Comparison of ENCODE assay signal across 8 cellular contexts in genomic region chr2:66433945-66434678, GRCh38. TPM values are rescaled to one million over a fixed set of nuclear protein-coding genes. Genes with fewer than 3 reads are reported as not detected.
DNase-seq lines count a peak whose midpoint lies in the region; ATAC-seq and TF ChIP-seq lines count a peak whose summit lies in the region.

No MANE protein-coding gene starts in this region.

- H3K9me3 Mint-ChIP-seq in CD14-positive monocyte = peaks cover 0 to 21% (median 14%) of the 10 kb centered on the region in 7 donors
- H3K9me3 Mint-ChIP-seq in activated CD4-positive, alpha-beta memory T cell treated with anti-CD3 and anti-CD28 coated beads, Interleukin-2, amount 10 ng/mL, durations not matched to agents 7 days and 5 days = no peaks in the 10 kb centered on the region
- H3K9me3 Mint-ChIP-seq in neural progenitor cell = no peaks in the 10 kb centered on the region

- H3K79me2 ChIP-seq in neural progenitor cell (ENCODE audit: low read depth) = no peaks in the 10 kb centered on the region

- H3F3A ChIP-seq in neural progenitor cell (ENCODE audit: low read depth) = peaks cover 74% of the 10 kb centered on the region

- H3K4me1 ChIP-seq in neural progenitor cell = peaks cover 54% of the 10 kb centered on the region

- DNase-seq in CD14-positive monocyte (ENCODE audit: low spot score) (peak; percentile 47), NCI-H1092 treated with DMSO at 0.1 percent for 48 hours (lab: John Stamatoyannopoulos, UW) (peak; percentile 72), globus pallidus (ENCODE audit: low spot score) (peak; percentile 75), neural progenitor cell (ENCODE audit: low spot score) (peak; percentile 84), SIG-M5 treated with dmso at 0.1 percent for 504 hours (lab: John Stamatoyannopoulos, UW; ENCODE audit: unreplicated experiment) (no peak), HPDE6-E6E7 (ENCODE audit: extremely low spot score) (no peak)
- peak; percentile 30 for DNase-seq in activated CD4-positive, alpha-beta memory T cell treated with anti-CD3 and anti-CD28 coated beads, Interleukin-2, amount 10 ng/mL, durations not matched to agents 7 days and 5 days

- no peaks in the 10 kb centered on the region for H3K9me3 ChIP-seq in neural progenitor cell (ENCODE audit: low read depth)

- peak; percentile 49 for ATAC-seq in GM19438 (IDR thresholded peaks at IDR 0.05; ENCODE audit: low read depth, unreplicated experiment)

- H3K4me1 Mint-ChIP-seq in CD14-positive monocyte = peaks cover 61% of the 10 kb centered on the region
- H3K4me1 Mint-ChIP-seq in activated CD4-positive, alpha-beta memory T cell treated with anti-CD3 and anti-CD28 coated beads, Interleukin-2, amount 10 ng/mL, durations not matched to agents 7 days and 5 days = peaks cover 27% of the 10 kb centered on the region
- H3K4me1 Mint-ChIP-seq in neural progenitor cell = peaks cover 33% of the 10 kb centered on the region

- intact Hi-C loops in CD14-positive monocyte (cut with micrococcal nuclease) = loop anchor here (5.0 to 10.0 kb wide), 3 partner anchors 141 to 1411 kb away; no protein-coding TSS in a partner anchor

- no peak overlapping the region for H3K27ac ChIP-seq in neural progenitor cell

- peak overlapping the region; percentile 61 for H3K4me3 ChIP-seq in neural progenitor cell

- POLR2A ChIA-PET in activated CD4-positive, alpha-beta memory T cell treated with anti-CD3 and anti-CD28 coated beads, Interleukin-2, amount 10 ng/mL, durations not matched to agents 7 days and 5 days (lab: Charles Lee) = no interaction called here

- peaks cover 86 to 93% (median 92%) of the 10 kb centered on the region in 3 donors for H3K27me3 Mint-ChIP-seq in CD14-positive monocyte (ENCODE audit: low read depth in 3 of 3)
- H3K27me3 Mint-ChIP-seq in activated CD4-positive, alpha-beta memory T cell treated with anti-CD3 and anti-CD28 coated beads, Interleukin-2, amount 10 ng/mL, durations not matched to agents 7 days and 5 days = peaks cover 83% of the 10 kb centered on the region
- H3K27me3 Mint-ChIP-seq in neural progenitor cell (ENCODE audit: insufficient read depth, low read depth) = peaks cover 27% of the 10 kb centered on the region

- H4K20me1 ChIP-seq in neural progenitor cell (ENCODE audit: low read depth) = peaks cover 11% of the 10 kb centered on the region

- peak overlapping the region; percentile 83 to 99 for H3K4me3 Mint-ChIP-seq in CD14-positive monocyte
- H3K4me3 Mint-ChIP-seq in activated CD4-positive, alpha-beta memory T cell treated with anti-CD3 and anti-CD28 coated beads, Interleukin-2, amount 10 ng/mL, durations not matched to agents 7 days and 5 days = peak overlapping the region; percentile 65
- H3K4me3 Mint-ChIP-seq in neural progenitor cell = peak overlapping the region; percentile 93

- H3K36me3 Mint-ChIP-seq in CD14-positive monocyte (peaks cover 7 to 14% of the 10 kb centered on the region in 2 donors), neural progenitor cell (no peaks in the 10 kb centered on the region)
- H3K36me3 Mint-ChIP-seq in activated CD4-positive, alpha-beta memory T cell treated with anti-CD3 and anti-CD28 coated beads, Interleukin-2, amount 10 ng/mL, durations not matched to agents 7 days and 5 days (ENCODE audit: low read depth) = no peaks in the 10 kb centered on the region

- H3K9ac ChIP-seq in neural progenitor cell = peak overlapping the region; percentile 2

- H3K27me3 ChIP-seq in neural progenitor cell = peaks cover 78% of the 10 kb centered on the region

- peak overlapping the region; percentile 69 for H2AFZ ChIP-seq in neural progenitor cell (replicated peaks)

- TF ChIP-seq CTCF in CD14-positive monocyte (IDR thresholded peaks at IDR 0.05) (no peak), neural progenitor cell (IDR thresholded peaks at IDR 0.05) (no peak)

- no peaks in the 10 kb centered on the region for H3K36me3 ChIP-seq in neural progenitor cell

- CTCF ChIA-PET in activated CD4-positive, alpha-beta memory T cell treated with anti-CD3 and anti-CD28 coated beads, Interleukin-2, amount 10 ng/mL, durations not matched to agents 7 days and 5 days (lab: Charles Lee) = interaction anchor here (1.1 to 1.2 kb wide), 2 partner anchors 9 to 1597 kb away, joined by 3 read pairs; no protein-coding TSS in a partner anchor

- H3K4me2 ChIP-seq in neural progenitor cell = peak overlapping the region; percentile 91

- H3K27ac Mint-ChIP-seq in CD14-positive monocyte (peak overlapping the region in 3 of 7 donors; percentile 47 to 83 (median 67)), neural progenitor cell (peak overlapping the region; percentile 100)
- no peak overlapping the region for H3K27ac Mint-ChIP-seq in activated CD4-positive, alpha-beta memory T cell treated with anti-CD3 and anti-CD28 coated beads, Interleukin-2, amount 10 ng/mL, durations not matched to agents 7 days and 5 days

RNA-seq across cellular contexts. Expression of gene MEIS1, which starts 0.8 kb away (rescaled TPM):
- polyA plus RNA-seq in CD14-positive monocyte = under 1 TPM in 1 of 2 donors, not detected in 1; 0.09 TPM
- total RNA-seq in activated CD4-positive, alpha-beta memory T cell treated with anti-CD3 and anti-CD28 coated beads, Interleukin-2, amount 10 ng/mL, durations not matched to agents 7 days and 5 days = not detected
- 10.7 and 14.7 TPM in 2 replicates for total RNA-seq in neural progenitor cell (ENCODE audit: low replicate concordance)

Comparison
In these comparisons a context has a peak if more than half of its experiments do, and no peak if none do; other contexts are left out.
1. DNase-seq: peak in CD14-positive monocyte (single experiment), NCI-H1092 treated with DMSO at 0.1 percent for 48 hours (single experiment), activated CD4-positive, alpha-beta memory T cell treated with anti-CD3 and anti-CD28 coated beads, Interleukin-2, amount 10 ng/mL, durations not matched to agents 7 days and 5 days (single experiment), globus pallidus (single experiment) and neural progenitor cell (single experiment); none in SIG-M5 treated with dmso at 0.1 percent for 504 hours (single experiment) and HPDE6-E6E7 (single experiment).
2. RNA of gene MEIS1, which starts 0.8 kb away (total RNA-seq): 10.7 to 14.7 TPM in neural progenitor cell; not detected in activated CD4-positive, alpha-beta memory T cell treated with anti-CD3 and anti-CD28 coated beads, Interleukin-2, amount 10 ng/mL, durations not matched to agents 7 days and 5 days; every median in the first group is over 10 times any median in the second.
3. Peak in every context shown above with its lines, with median percentiles within 50 percentile points of each other: H3K4me3 Mint-ChIP-seq.